ENCODE assay signal across 32 cellular contexts in the genomic region with DNA sequence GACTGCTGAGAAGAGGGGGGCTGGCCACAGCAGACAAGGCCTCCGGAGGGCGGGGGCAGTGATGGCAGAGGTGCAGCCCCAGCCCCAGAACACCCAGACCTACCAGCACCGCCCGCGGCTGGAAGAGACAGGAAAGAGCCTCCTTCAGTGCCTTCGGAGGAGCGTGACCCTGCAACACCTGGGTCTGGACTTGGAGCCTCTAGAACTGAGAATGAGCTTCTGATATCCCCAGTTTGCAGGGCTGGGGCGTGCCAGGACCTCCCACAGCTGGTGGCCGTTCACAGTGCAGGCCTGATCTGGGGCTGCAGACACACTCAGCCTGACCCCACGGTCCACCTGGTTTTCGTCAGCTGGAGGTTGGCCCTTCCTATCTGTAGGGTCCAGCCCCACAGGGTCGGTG. TPM values are rescaled to one million over a fixed set of nuclear protein-coding genes. Genes with fewer than 3 reads are reported as not detected.
"Had no signal": no experiment of that assay in that cellular context is flagged by ENCODE, and none has a peak within 500 bp of the region (broad histone marks: within the 10 kb centered on the region; RNA-seq: fewer than 3 reads in every experiment).

No MANE protein-coding gene starts in this region.

- H3K4me3 ChIP-seq: colonic mucosa, gastrocnemius medialis, heart right ventricle, lung, pancreas, sigmoid colon, thoracic aorta, tibial nerve, upper lobe of left lung had no signal

- ATAC-seq: esophagus mucosa; gastrocnemius medialis; heart right ventricle; left colon; left ventricle myocardium superior; natural killer cell; pancreas; stimulated activated memory B cell treated with anti-CD40 and anti-IgM and Interleukin-4, amounts not matched to agents 10 μg/mL and 1 μg/mL and 100 μg/mL, for 72 hours had no signal

- H3K36me3 ChIP-seq: colonic mucosa, gastrocnemius medialis, heart right ventricle, neutrophil, pancreas, sigmoid colon, thoracic aorta, tibial nerve, upper lobe of left lung had no signal

- FAIRE-seq: islet of Langerhans, pancreas, urothelium cell line had no signal

- H3K9me3 ChIP-seq: colonic mucosa, gastrocnemius medialis, heart right ventricle, neutrophil, pancreas, sigmoid colon, thoracic aorta, tibial nerve, upper lobe of left lung had no signal

- H3K4me1 ChIP-seq: colonic mucosa, pancreas had no signal

- H3K27me3 ChIP-seq: colonic mucosa, gastrocnemius medialis, heart right ventricle, pancreas, sigmoid colon, tibial nerve, upper lobe of left lung had no signal

- H3K27ac ChIP-seq: colonic mucosa, epithelial cell of prostate, gastrocnemius medialis, heart right ventricle, neutrophil, pancreas, sigmoid colon, thoracic aorta, tibial nerve, upper lobe of left lung had no signal

- DNase-seq: colonic mucosa; effector CD8-positive, alpha-beta T cell; foreskin fibroblast; gastrocnemius medialis; hippocampal formation; left colon; left ventricle myocardium superior; natural killer cell; sigmoid colon; stimulated activated CD4-positive, alpha-beta T cell treated with anti-CD3 and anti-CD28 coated beads, Interleukin-2, amount 100 ng/mL, for 24 hours; stimulated activated CD4-positive, alpha-beta T cell treated with anti-CD3 and anti-CD28 coated beads, Interleukin-4, amount 100 ng/mL, for 4 hours; upper lobe of left lung had no signal

RNA-seq across cellular contexts. Expression of gene LCN10, which starts 9.1 kb away (rescaled TPM):
- total RNA-seq: chondrocyte, glomerular endothelial cell, kidney epithelial cell, mononuclear cell, natural killer cell had no signal
- polyA plus RNA-seq: neural cell had no signal

RNA-seq across cellular contexts. Expression of gene LCN6, which starts 14.7 kb away (rescaled TPM):
- total RNA-seq: chondrocyte, endodermal cell, glomerular endothelial cell, kidney epithelial cell, mononuclear cell, natural killer cell, skeletal muscle tissue had no signal
- polyA plus RNA-seq: neural cell had no signal

RNA-seq across cellular contexts. Expression of gene LCN8, which starts 24.4 kb away (rescaled TPM):
- total RNA-seq: chondrocyte, colonic mucosa, endodermal cell, esophagus mucosa, gastrocnemius medialis, glomerular endothelial cell, heart right ventricle, kidney epithelial cell, left ventricle myocardium superior, mononuclear cell, natural killer cell, omental fat pad, pancreas, posterior vena cava, sigmoid colon, skeletal muscle tissue, thoracic aorta, upper lobe of left lung had no signal
- polyA plus RNA-seq: heart right ventricle, lung, neural cell, pancreas had no signal

RNA-seq across cellular contexts. Expression of gene LCN15, which starts 30.7 kb away (rescaled TPM):
- total RNA-seq: chondrocyte, esophagus mucosa, gastrocnemius medialis, kidney epithelial cell, lung, mononuclear cell, natural killer cell, omental fat pad, pancreas, posterior vena cava, sigmoid colon, skeletal muscle tissue, thoracic aorta, tibial nerve had no signal
- polyA plus RNA-seq: neural cell, pancreas had no signal
